1 cellular context compared by ENCODE assay signal in genomic region chrX:119871599-119872395, GRCh38.
TF ChIP-seq lines count a peak whose summit lies in the region.

Gene NDUFA1, plus strand, starts transcription at chrX:119871832. Its CDS starts 80 bp downstream, at chrX:119871912.
Gene RNF113A, minus strand, starts transcription at chrX:119871733. Its CDS starts 120 bp downstream, at chrX:119871613.

TF ChIP-seq in K562, 482 proteins besides CTCF, POLR2A, EP300 and RAD21 (continued from another document and continues in another):
- TF ChIP-seq, protein P1, sequence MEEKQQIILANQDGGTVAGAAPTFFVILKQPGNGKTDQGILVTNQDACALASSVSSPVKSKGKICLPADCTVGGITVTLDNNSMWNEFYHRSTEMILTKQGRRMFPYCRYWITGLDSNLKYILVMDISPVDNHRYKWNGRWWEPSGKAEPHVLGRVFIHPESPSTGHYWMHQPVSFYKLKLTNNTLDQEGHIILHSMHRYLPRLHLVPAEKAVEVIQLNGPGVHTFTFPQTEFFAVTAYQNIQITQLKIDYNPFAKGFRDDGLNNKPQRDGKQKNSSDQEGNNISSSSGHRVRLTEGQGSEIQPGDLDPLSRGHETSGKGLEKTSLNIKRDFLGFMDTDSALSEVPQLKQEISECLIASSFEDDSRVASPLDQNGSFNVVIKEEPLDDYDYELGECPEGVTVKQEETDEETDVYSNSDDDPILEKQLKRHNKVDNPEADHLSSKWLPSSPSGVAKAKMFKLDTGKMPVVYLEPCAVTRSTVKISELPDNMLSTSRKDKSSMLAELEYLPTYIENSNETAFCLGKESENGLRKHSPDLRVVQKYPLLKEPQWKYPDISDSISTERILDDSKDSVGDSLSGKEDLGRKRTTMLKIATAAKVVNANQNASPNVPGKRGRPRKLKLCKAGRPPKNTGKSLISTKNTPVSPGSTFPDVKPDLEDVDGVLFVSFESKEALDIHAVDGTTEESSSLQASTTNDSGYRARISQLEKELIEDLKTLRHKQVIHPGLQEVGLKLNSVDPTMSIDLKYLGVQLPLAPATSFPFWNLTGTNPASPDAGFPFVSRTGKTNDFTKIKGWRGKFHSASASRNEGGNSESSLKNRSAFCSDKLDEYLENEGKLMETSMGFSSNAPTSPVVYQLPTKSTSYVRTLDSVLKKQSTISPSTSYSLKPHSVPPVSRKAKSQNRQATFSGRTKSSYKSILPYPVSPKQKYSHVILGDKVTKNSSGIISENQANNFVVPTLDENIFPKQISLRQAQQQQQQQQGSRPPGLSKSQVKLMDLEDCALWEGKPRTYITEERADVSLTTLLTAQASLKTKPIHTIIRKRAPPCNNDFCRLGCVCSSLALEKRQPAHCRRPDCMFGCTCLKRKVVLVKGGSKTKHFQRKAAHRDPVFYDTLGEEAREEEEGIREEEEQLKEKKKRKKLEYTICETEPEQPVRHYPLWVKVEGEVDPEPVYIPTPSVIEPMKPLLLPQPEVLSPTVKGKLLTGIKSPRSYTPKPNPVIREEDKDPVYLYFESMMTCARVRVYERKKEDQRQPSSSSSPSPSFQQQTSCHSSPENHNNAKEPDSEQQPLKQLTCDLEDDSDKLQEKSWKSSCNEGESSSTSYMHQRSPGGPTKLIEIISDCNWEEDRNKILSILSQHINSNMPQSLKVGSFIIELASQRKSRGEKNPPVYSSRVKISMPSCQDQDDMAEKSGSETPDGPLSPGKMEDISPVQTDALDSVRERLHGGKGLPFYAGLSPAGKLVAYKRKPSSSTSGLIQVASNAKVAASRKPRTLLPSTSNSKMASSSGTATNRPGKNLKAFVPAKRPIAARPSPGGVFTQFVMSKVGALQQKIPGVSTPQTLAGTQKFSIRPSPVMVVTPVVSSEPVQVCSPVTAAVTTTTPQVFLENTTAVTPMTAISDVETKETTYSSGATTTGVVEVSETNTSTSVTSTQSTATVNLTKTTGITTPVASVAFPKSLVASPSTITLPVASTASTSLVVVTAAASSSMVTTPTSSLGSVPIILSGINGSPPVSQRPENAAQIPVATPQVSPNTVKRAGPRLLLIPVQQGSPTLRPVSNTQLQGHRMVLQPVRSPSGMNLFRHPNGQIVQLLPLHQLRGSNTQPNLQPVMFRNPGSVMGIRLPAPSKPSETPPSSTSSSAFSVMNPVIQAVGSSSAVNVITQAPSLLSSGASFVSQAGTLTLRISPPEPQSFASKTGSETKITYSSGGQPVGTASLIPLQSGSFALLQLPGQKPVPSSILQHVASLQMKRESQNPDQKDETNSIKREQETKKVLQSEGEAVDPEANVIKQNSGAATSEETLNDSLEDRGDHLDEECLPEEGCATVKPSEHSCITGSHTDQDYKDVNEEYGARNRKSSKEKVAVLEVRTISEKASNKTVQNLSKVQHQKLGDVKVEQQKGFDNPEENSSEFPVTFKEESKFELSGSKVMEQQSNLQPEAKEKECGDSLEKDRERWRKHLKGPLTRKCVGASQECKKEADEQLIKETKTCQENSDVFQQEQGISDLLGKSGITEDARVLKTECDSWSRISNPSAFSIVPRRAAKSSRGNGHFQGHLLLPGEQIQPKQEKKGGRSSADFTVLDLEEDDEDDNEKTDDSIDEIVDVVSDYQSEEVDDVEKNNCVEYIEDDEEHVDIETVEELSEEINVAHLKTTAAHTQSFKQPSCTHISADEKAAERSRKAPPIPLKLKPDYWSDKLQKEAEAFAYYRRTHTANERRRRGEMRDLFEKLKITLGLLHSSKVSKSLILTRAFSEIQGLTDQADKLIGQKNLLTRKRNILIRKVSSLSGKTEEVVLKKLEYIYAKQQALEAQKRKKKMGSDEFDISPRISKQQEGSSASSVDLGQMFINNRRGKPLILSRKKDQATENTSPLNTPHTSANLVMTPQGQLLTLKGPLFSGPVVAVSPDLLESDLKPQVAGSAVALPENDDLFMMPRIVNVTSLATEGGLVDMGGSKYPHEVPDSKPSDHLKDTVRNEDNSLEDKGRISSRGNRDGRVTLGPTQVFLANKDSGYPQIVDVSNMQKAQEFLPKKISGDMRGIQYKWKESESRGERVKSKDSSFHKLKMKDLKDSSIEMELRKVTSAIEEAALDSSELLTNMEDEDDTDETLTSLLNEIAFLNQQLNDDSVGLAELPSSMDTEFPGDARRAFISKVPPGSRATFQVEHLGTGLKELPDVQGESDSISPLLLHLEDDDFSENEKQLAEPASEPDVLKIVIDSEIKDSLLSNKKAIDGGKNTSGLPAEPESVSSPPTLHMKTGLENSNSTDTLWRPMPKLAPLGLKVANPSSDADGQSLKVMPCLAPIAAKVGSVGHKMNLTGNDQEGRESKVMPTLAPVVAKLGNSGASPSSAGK (IDR thresholded peaks at IDR 0.05) = peak; percentile 81
- TF ChIP-seq L3MBTL2 (IDR thresholded peaks at IDR 0.05) = peak; percentile 87
- TF ChIP-seq, protein P2, sequence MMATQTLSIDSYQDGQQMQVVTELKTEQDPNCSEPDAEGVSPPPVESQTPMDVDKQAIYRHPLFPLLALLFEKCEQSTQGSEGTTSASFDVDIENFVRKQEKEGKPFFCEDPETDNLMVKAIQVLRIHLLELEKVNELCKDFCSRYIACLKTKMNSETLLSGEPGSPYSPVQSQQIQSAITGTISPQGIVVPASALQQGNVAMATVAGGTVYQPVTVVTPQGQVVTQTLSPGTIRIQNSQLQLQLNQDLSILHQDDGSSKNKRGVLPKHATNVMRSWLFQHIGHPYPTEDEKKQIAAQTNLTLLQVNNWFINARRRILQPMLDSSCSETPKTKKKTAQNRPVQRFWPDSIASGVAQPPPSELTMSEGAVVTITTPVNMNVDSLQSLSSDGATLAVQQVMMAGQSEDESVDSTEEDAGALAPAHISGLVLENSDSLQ (IDR thresholded peaks at IDR 0.05) = peak; percentile 62; the same call in 1 of the 2 replicates
- TF ChIP-seq TSHZ1 (CRISPR knock-in tag; IDR thresholded peaks at IDR 0.05) = no peak
- TF ChIP-seq NRF1 (conservative IDR thresholded peaks at IDR 0.05 in 1 of 2, IDR thresholded peaks at IDR 0.05 in 1 of 2) = peak; percentile 43 to 47
- no peak for TF ChIP-seq DACH1 (IDR thresholded peaks at IDR 0.05; ENCODE audit: partially characterized antibody)
- TF ChIP-seq FOSL1 (tag; conservative IDR thresholded peaks at IDR 0.05) = no peak
- no peak for TF ChIP-seq ETS2 (tag; IDR thresholded peaks at IDR 0.05; ENCODE audit: borderline replicate concordance, poor library complexity, severe bottlenecking)
- peak; percentile 81 for TF ChIP-seq RBBP5 (IDR thresholded peaks at IDR 0.05; ENCODE audit: borderline replicate concordance, insufficient read depth, low read length, poor library complexity, severe bottlenecking)
- peak; percentile 65; the same call in 1 of the 2 replicates for TF ChIP-seq CREB1 (IDR thresholded peaks at IDR 0.05)
- peak; percentile 78 for TF ChIP-seq CREB1 (CRISPR knock-in tag; IDR thresholded peaks at IDR 0.05)
- no peak for TF ChIP-seq ZBTB8A (IDR thresholded peaks at IDR 0.05; ENCODE audit: partially characterized antibody)
- no peak for TF ChIP-seq ZKSCAN3 (CRISPR knock-in tag; IDR thresholded peaks at IDR 0.05)
- no peak for TF ChIP-seq ZNF354B (CRISPR knock-in tag; IDR thresholded peaks at IDR 0.05)
- no peak for TF ChIP-seq HIVEP1 (CRISPR knock-in tag; IDR thresholded peaks at IDR 0.05)
- 0 out of 2 replicates have a peak, but pooled peaks have one; percentile 48 for TF ChIP-seq CBX1 (IDR thresholded peaks at IDR 0.05; ENCODE audit: low read depth)
- peak; percentile 92 for TF ChIP-seq PHF8 (IDR thresholded peaks at IDR 0.05; ENCODE audit: borderline replicate concordance, low read length)
- no peak for TF ChIP-seq SRSF9 (IDR thresholded peaks at IDR 0.05; ENCODE audit: borderline replicate concordance, low read depth, low read length)
- peak; percentile 91 for TF ChIP-seq POLR2H (tag; IDR thresholded peaks at IDR 0.05; ENCODE audit: low read depth)
- TF ChIP-seq NEUROD1 (IDR thresholded peaks at IDR 0.05; ENCODE audit: borderline replicate concordance, low read depth, low read length, partially characterized antibody) = peak; percentile 23
- TF ChIP-seq EGR1 (conservative IDR thresholded peaks at IDR 0.05) = no peak
- TF ChIP-seq IFI16 (CRISPR knock-in tag; IDR thresholded peaks at IDR 0.05) = no peak
- TF ChIP-seq ZNF224 (CRISPR knock-in tag; IDR thresholded peaks at IDR 0.05) = no peak
- peak; percentile 46; the same call in 1 of the 2 replicates for TF ChIP-seq NR2C1 (IDR thresholded peaks at IDR 0.05)
- peak; percentile 64 for TF ChIP-seq NR2C1 (tag; IDR thresholded peaks at IDR 0.05)
- 0 out of 4 replicates have a peak, but pooled peaks of 1 of the 2 experiments have one; percentile 49 for TF ChIP-seq MAZ (CRISPR knock-in tag; conservative IDR thresholded peaks at IDR 0.05 in 1 of 2, IDR thresholded peaks at IDR 0.05 in 1 of 2)
- no peak for TF ChIP-seq TAL1 (IDR thresholded peaks at IDR 0.05)
- TF ChIP-seq, protein P3, sequence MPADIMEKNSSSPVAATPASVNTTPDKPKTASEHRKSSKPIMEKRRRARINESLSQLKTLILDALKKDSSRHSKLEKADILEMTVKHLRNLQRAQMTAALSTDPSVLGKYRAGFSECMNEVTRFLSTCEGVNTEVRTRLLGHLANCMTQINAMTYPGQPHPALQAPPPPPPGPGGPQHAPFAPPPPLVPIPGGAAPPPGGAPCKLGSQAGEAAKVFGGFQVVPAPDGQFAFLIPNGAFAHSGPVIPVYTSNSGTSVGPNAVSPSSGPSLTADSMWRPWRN (IDR thresholded peaks at IDR 0.05; ENCODE audit: low read depth) = no peak
- TF ChIP-seq ZFX (CRISPR knock-in tag; IDR thresholded peaks at IDR 0.05) = peak; percentile 99
- peak; percentile 99 for TF ChIP-seq POLR2G (IDR thresholded peaks at IDR 0.05; ENCODE audit: low read depth, low read length)
- TF ChIP-seq RCOR1 (IDR thresholded peaks at IDR 0.05; ENCODE audit: borderline replicate concordance in 1 of 2, low read depth in 2 of 2, low read length in 2 of 2) = no peak
- TF ChIP-seq, protein P4, sequence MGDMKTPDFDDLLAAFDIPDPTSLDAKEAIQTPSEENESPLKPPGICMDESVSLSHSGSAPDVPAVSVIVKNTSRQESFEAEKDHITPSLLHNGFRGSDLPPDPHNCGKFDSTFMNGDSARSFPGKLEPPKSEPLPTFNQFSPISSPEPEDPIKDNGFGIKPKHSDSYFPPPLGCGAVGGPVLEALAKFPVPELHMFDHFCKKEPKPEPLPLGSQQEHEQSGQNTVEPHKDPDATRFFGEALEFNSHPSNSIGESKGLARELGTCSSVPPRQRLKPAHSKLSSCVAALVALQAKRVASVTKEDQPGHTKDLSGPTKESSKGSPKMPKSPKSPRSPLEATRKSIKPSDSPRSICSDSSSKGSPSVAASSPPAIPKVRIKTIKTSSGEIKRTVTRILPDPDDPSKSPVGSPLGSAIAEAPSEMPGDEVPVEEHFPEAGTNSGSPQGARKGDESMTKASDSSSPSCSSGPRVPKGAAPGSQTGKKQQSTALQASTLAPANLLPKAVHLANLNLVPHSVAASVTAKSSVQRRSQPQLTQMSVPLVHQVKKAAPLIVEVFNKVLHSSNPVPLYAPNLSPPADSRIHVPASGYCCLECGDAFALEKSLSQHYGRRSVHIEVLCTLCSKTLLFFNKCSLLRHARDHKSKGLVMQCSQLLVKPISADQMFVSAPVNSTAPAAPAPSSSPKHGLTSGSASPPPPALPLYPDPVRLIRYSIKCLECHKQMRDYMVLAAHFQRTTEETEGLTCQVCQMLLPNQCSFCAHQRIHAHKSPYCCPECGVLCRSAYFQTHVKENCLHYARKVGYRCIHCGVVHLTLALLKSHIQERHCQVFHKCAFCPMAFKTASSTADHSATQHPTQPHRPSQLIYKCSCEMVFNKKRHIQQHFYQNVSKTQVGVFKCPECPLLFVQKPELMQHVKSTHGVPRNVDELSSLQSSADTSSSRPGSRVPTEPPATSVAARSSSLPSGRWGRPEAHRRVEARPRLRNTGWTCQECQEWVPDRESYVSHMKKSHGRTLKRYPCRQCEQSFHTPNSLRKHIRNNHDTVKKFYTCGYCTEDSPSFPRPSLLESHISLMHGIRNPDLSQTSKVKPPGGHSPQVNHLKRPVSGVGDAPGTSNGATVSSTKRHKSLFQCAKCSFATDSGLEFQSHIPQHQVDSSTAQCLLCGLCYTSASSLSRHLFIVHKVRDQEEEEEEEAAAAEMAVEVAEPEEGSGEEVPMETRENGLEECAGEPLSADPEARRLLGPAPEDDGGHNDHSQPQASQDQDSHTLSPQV (IDR thresholded peaks at IDR 0.05) = 0 out of 2 replicates have a peak, but pooled peaks have one; percentile 22
- 0 out of 4 replicates have a peak, but pooled peaks of 1 of the 2 experiments have one; percentile 23 for TF ChIP-seq FOXK2 (conservative IDR thresholded peaks at IDR 0.05 in 1 of 2, IDR thresholded peaks at IDR 0.05 in 1 of 2; ENCODE audit: low read depth in 2 of 2)
- TF ChIP-seq CBFA2T3 (IDR thresholded peaks at IDR 0.05) = no peak
- no peak for TF ChIP-seq MTF1 (CRISPR knock-in tag; IDR thresholded peaks at IDR 0.05; ENCODE audit: borderline replicate concordance)
- TF ChIP-seq RFX5 (IDR thresholded peaks at IDR 0.05; ENCODE audit: low read depth, low read length) = no peak
- peak; percentile 86 for TF ChIP-seq POLR2AphosphoS5 (IDR thresholded peaks at IDR 0.05; ENCODE audit: control insufficient read depth, insufficient read depth, low read depth, low read length)
- no peak for TF ChIP-seq ELF4 (CRISPR knock-in tag; IDR thresholded peaks at IDR 0.05)
- 0 out of 2 replicates have a peak, but pooled peaks have one; percentile 57 for TF ChIP-seq ZZZ3 (IDR thresholded peaks at IDR 0.05)
- TF ChIP-seq PURB (CRISPR knock-in tag; IDR thresholded peaks at IDR 0.05; ENCODE audit: low read depth) = no peak
- TF ChIP-seq XRCC5 (IDR thresholded peaks at IDR 0.05; ENCODE audit: low read depth, low read length) = 0 out of 2 replicates have a peak, but pooled peaks have one; percentile 54
- no peak for TF ChIP-seq SMC3 (conservative IDR thresholded peaks at IDR 0.05; ENCODE audit: insufficient read depth, low read depth, low read length)
- no peak for TF ChIP-seq PHB (CRISPR knock-in tag; IDR thresholded peaks at IDR 0.05)
- TF ChIP-seq MEF2A (IDR thresholded peaks at IDR 0.05; ENCODE audit: control insufficient read depth, low read depth, low read length) = no peak
- peak; percentile 37; the same call in 1 of the 2 replicates for TF ChIP-seq MBD2 (IDR thresholded peaks at IDR 0.05; ENCODE audit: borderline replicate concordance, low read depth)
